1 cellular context compared by ENCODE assay signal in the genomic region with DNA sequence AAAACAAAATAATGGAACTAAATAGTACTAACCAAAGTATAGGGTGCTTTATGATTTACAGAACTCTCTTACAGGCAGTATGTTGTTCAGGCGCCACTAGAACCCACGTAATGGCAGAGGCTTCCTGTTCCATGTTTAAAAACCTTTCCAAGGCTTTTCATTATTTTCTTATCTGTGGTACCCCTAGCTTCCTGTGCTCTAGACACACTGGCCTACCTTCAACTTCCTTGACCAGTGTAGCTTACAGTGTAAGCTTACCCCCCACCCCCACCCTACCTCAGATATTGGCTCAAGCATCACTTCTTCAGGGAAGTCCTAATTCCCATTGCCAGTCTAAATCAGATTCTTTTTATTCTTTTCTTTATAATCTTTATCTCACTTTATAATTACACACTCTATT.
TF ChIP-seq lines count a peak whose summit lies in the region.

No MANE protein-coding gene starts in this region.

TF ChIP-seq in K562, 482 proteins besides CTCF, POLR2A, EP300 and RAD21 (continued from another document):
- TF ChIP-seq, protein P1, sequence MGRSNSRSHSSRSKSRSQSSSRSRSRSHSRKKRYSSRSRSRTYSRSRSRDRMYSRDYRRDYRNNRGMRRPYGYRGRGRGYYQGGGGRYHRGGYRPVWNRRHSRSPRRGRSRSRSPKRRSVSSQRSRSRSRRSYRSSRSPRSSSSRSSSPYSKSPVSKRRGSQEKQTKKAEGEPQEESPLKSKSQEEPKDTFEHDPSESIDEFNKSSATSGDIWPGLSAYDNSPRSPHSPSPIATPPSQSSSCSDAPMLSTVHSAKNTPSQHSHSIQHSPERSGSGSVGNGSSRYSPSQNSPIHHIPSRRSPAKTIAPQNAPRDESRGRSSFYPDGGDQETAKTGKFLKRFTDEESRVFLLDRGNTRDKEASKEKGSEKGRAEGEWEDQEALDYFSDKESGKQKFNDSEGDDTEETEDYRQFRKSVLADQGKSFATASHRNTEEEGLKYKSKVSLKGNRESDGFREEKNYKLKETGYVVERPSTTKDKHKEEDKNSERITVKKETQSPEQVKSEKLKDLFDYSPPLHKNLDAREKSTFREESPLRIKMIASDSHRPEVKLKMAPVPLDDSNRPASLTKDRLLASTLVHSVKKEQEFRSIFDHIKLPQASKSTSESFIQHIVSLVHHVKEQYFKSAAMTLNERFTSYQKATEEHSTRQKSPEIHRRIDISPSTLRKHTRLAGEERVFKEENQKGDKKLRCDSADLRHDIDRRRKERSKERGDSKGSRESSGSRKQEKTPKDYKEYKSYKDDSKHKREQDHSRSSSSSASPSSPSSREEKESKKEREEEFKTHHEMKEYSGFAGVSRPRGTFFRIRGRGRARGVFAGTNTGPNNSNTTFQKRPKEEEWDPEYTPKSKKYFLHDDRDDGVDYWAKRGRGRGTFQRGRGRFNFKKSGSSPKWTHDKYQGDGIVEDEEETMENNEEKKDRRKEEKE (IDR thresholded peaks at IDR 0.05; ENCODE audit: borderline replicate concordance in 1 of 2, control insufficient read depth in 1 of 2, low read depth in 2 of 2, low read length in 1 of 2), result 0 out of 4 replicates have a peak, but pooled peaks of 1 of the 2 experiments have one; percentile 9
- TF ChIP-seq ASH1L (IDR thresholded peaks at IDR 0.05; ENCODE audit: borderline replicate concordance, low read depth, partially characterized antibody) (no peak), RCOR1 (IDR thresholded peaks at IDR 0.05; ENCODE audit: borderline replicate concordance in 1 of 2, low read depth in 2 of 2, low read length in 2 of 2) (0 out of 4 replicates have a peak, but pooled peaks of 1 of the 2 experiments have one; percentile 14), ZBTB40 (IDR thresholded peaks at IDR 0.05) (peak; percentile 55), ZBTB40 (CRISPR knock-in tag; IDR thresholded peaks at IDR 0.05) (no peak), ETV1 (tag; conservative IDR thresholded peaks at IDR 0.05; ENCODE audit: low read depth) (peak; percentile 63)
- TF ChIP-seq, protein P2, sequence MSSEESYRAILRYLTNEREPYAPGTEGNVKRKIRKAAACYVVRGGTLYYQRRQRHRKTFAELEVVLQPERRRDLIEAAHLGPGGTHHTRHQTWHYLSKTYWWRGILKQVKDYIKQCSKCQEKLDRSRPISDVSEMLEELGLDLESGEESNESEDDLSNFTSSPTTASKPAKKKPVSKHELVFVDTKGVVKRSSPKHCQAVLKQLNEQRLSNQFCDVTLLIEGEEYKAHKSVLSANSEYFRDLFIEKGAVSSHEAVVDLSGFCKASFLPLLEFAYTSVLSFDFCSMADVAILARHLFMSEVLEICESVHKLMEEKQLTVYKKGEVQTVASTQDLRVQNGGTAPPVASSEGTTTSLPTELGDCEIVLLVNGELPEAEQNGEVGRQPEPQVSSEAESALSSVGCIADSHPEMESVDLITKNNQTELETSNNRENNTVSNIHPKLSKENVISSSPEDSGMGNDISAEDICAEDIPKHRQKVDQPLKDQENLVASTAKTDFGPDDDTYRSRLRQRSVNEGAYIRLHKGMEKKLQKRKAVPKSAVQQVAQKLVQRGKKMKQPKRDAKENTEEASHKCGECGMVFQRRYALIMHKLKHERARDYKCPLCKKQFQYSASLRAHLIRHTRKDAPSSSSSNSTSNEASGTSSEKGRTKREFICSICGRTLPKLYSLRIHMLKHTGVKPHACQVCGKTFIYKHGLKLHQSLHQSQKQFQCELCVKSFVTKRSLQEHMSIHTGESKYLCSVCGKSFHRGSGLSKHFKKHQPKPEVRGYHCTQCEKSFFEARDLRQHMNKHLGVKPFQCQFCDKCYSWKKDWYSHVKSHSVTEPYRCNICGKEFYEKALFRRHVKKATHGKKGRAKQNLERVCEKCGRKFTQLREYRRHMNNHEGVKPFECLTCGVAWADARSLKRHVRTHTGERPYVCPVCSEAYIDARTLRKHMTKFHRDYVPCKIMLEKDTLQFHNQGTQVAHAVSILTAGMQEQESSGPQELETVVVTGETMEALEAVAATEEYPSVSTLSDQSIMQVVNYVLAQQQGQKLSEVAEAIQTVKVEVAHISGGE (CRISPR knock-in tag; IDR thresholded peaks at IDR 0.05), result peak in 1 of 3 experiments; percentile 54; a peak in 1 of 6 replicates
